13 cellular contexts compared by ENCODE assay signal in genomic region chr18:56962322-56962721, GRCh38.
"Had no signal": no experiment of that assay in that cellular context is flagged by ENCODE, and none has a peak within 500 bp of the region (broad histone marks: within the 10 kb centered on the region; RNA-seq: fewer than 3 reads in every experiment).

No MANE protein-coding gene starts in this region.

- H3K36me3 Mint-ChIP-seq: type B pancreatic cell had no signal

- ATAC-seq: activated CD8-positive, alpha-beta T cell treated with anti-CD3 and anti-CD28 coated beads, Interleukin-2, amount 10 ng/mL, durations not matched to agents 7 days and 5 days; heart left ventricle; stimulated activated naive CD8-positive, alpha-beta T cell treated with anti-CD3 and anti-CD28 coated beads, Interleukin-15, Interleukin-2, amounts not matched to agents 100 U/mL and 50 U/mL, for 24 hours had no signal

- H3K27ac Mint-ChIP-seq: activated CD8-positive, alpha-beta T cell treated with anti-CD3 and anti-CD28 coated beads, Interleukin-2, amount 10 ng/mL, durations not matched to agents 7 days and 5 days; type B pancreatic cell had no signal

- H3K4me3 Mint-ChIP-seq: activated CD8-positive, alpha-beta T cell treated with anti-CD3 and anti-CD28 coated beads, Interleukin-2, amount 10 ng/mL, durations not matched to agents 7 days and 5 days; type B pancreatic cell had no signal

- H3K9me3 Mint-ChIP-seq: type B pancreatic cell had no signal

- DNase-seq: activated CD4-positive, alpha-beta T cell treated with anti-CD3 and anti-CD28 coated beads for 4 hours; activated CD8-positive, alpha-beta memory T cell treated with anti-CD3 and anti-CD28 coated beads, Interleukin-2, amount 50 U/mL, for 48 hours; activated CD8-positive, alpha-beta T cell treated with anti-CD3 and anti-CD28 coated beads, Interleukin-2, amount 10 ng/mL, durations not matched to agents 7 days and 5 days; activated naive CD4-positive, alpha-beta T cell treated with Interleukin-2 at 50 U/mL for 16 hours; effector CD4-positive, alpha-beta T cell; foreskin melanocyte; heart left ventricle; islet precursor cell; mesendoderm; stimulated activated CD4-positive, alpha-beta T cell treated with anti-CD3 and anti-CD28 coated beads, Interleukin-4, amount 100 ng/mL, for 1 hour; stimulated activated CD8-positive, alpha-beta memory T cell treated with anti-CD3 and anti-CD28 coated beads, Interleukin-4, amount 100 ng/mL, for 48 hours; stimulated activated naive CD8-positive, alpha-beta T cell treated with anti-CD3 and anti-CD28 coated beads, Interleukin-15, Interleukin-2, amounts not matched to agents 100 U/mL and 50 U/mL, for 24 hours had no signal
